Comparison of ENCODE assay signal across 8 cellular contexts in genomic region chr18:3869848-3870247, GRCh38.
DNase-seq lines count a peak whose midpoint lies in the region; ATAC-seq, FAIRE-seq and TF ChIP-seq lines count a peak whose summit lies in the region.

No MANE protein-coding gene starts in this region.

- H3K4ac ChIP-seq in H1 (replicated peaks; ENCODE audit: insufficient read length, low read depth, low read length) (no peak overlapping the region), neuronal stem cell (ENCODE audit: low read length) (no peak overlapping the region)

- H3K36me3 ChIP-seq in A673 (ENCODE audit: insufficient read depth, low read length, poor library complexity, severe bottlenecking) = no peaks in the 10 kb centered on the region
- H3K36me3 ChIP-seq in H7 (replicated peaks; ENCODE audit: control insufficient read depth, insufficient read depth, low read length) = no peaks in the 10 kb centered on the region
- H3K36me3 ChIP-seq in H1 (ENCODE audit: control insufficient read depth in 2 of 4, insufficient read depth in 4 of 4, low read length in 3 of 4) = no peaks in the 10 kb centered on the region
- H3K36me3 ChIP-seq in neuronal stem cell (replicated peaks in 1 of 2; ENCODE audit: control insufficient read depth in 2 of 2, insufficient read depth in 2 of 2, low read length in 2 of 2) = no peaks in the 10 kb centered on the region
- no peaks in the 10 kb centered on the region for H3K36me3 ChIP-seq in ovary

- H3K27me3 ChIP-seq in A673 (replicated peaks; ENCODE audit: insufficient read depth, low read depth, low read length, poor library complexity) (no peaks in the 10 kb centered on the region), H7 (ENCODE audit: control insufficient read depth, insufficient read depth, low read length) (no peaks in the 10 kb centered on the region), H1 (replicated peaks in 1 of 4; ENCODE audit: control insufficient read depth in 3 of 4, extremely low read depth in 1 of 4, insufficient read depth in 3 of 4, low read length in 3 of 4) (no peaks in the 10 kb centered on the region), neuronal stem cell (ENCODE audit: control insufficient read depth in 3 of 3, insufficient read depth in 3 of 3, low read depth in 1 of 3, low read length in 3 of 3) (no peaks in the 10 kb centered on the region), ovary (no peaks in the 10 kb centered on the region)

- H3K4me3 ChIP-seq in A673 (ENCODE audit: low read depth, low read length, poor library complexity, severe bottlenecking) (peak overlapping the region; percentile 10), H7 (ENCODE audit: insufficient read depth, low read depth, low read length) (no peak overlapping the region), H1 (ENCODE audit: extremely low read depth in 1 of 4, insufficient read depth in 2 of 4, low read depth in 3 of 4, low read length in 4 of 4) (no peak overlapping the region), neuronal stem cell (ENCODE audit: low read length in 2 of 2) (no peak overlapping the region), ovary (no peak overlapping the region)

- H3K23ac ChIP-seq in H1 (ENCODE audit: insufficient read length) (no peak overlapping the region), neuronal stem cell (ENCODE audit: low read depth, low read length, poor library complexity) (no peak overlapping the region)

- H2BK15ac ChIP-seq in H1 (ENCODE audit: low read length) (no peak overlapping the region), neuronal stem cell (ENCODE audit: low read length) (no peak overlapping the region)

- POLR2A ChIA-PET in A673 (lab: Charles Lee; ENCODE audit: low non-redundant PET) = interaction anchor here (0.6 kb wide), 1 partner anchor 37 kb away, joined by 3 read pairs; no protein-coding TSS in a partner anchor
- POLR2A ChIA-PET in H1 (lab: Charles Lee; ENCODE audit: partially characterized antibody) = interaction anchor here (0.6 to 1.8 kb wide), 4 partner anchors 10 to 430 kb away, joined by 3 to 4 read pairs (median 3); no protein-coding TSS in a partner anchor

- H3K9me3 ChIP-seq in A673 (ENCODE audit: low read depth, low read length, poor library complexity, severe bottlenecking) (no peaks in the 10 kb centered on the region), H1 (ENCODE audit: insufficient read depth in 2 of 2, low read depth in 1 of 2, low read length in 1 of 2) (no peaks in the 10 kb centered on the region), neuronal stem cell (replicated peaks in 1 of 2; ENCODE audit: control insufficient read depth in 2 of 2, insufficient read depth in 1 of 2, low read depth in 1 of 2, low read length in 2 of 2) (no peaks in the 10 kb centered on the region), ovary (no peaks in the 10 kb centered on the region)

- H3K56ac ChIP-seq in H1 (replicated peaks; ENCODE audit: insufficient read length, low read depth, low read length) = no peak overlapping the region

- H3K14ac ChIP-seq in H1 (ENCODE audit: insufficient read length) (no peak overlapping the region), neuronal stem cell (ENCODE audit: low read length) (no peak overlapping the region)

- H2AK5ac ChIP-seq in H1 (ENCODE audit: low read depth, low read length) (no peak overlapping the region), neuronal stem cell (ENCODE audit: low read depth, low read length) (no peak overlapping the region)

- H3K27ac ChIP-seq in A673 (ENCODE audit: low read depth, low read length, poor library complexity, severe bottlenecking) (peak overlapping the region; percentile 88), H1 (ENCODE audit: low read depth, low read length) (no peak overlapping the region), neuronal stem cell (replicated peaks; ENCODE audit: low read length) (no peak overlapping the region), ovary (no peak overlapping the region)

- H4K5ac ChIP-seq in H1 (ENCODE audit: insufficient read length, low read depth, low read length) = no peak overlapping the region

- H4K91ac ChIP-seq in H1 (replicated peaks; ENCODE audit: insufficient read length, low read length) (no peak overlapping the region), neuronal stem cell (ENCODE audit: low read depth, low read length, poor library complexity) (no peak overlapping the region)

- no TSS peak for BruUV-seq in A673 (replicated peaks; lab: Mats Ljungman, UMichigan)

- H3K9ac ChIP-seq in H1 (replicated peaks in 1 of 4; ENCODE audit: extremely low read depth in 1 of 4, low read depth in 3 of 4, low read length in 3 of 4) = no peak overlapping the region
- H3K9ac ChIP-seq in neuronal stem cell (ENCODE audit: low read depth, low read length, poor library complexity) = no peak overlapping the region

- no peak overlapping the region for H2BK120ac ChIP-seq in H1 (replicated peaks; ENCODE audit: low read depth, low read length)
- no peak overlapping the region for H2BK120ac ChIP-seq in neuronal stem cell (ENCODE audit: low read depth, low read length)

- H2BK12ac ChIP-seq in H1 (ENCODE audit: low read depth, low read length) (no peak overlapping the region), neuronal stem cell (ENCODE audit: low read length) (no peak overlapping the region)

- TF ChIP-seq POLR2A in H1 (IDR thresholded peaks at IDR 0.05; ENCODE audit: control extremely low read depth in 1 of 2, low read depth in 2 of 2, low read length in 2 of 2) (no peak), ovary (IDR thresholded peaks at IDR 0.05) (no peak)

- peak; percentile 85 to 88 for TF ChIP-seq RAD21 in H1 (IDR thresholded peaks at IDR 0.05 in 1 of 2, conservative IDR thresholded peaks at IDR 0.05 in 1 of 2; ENCODE audit: low read depth in 2 of 2, low read length in 2 of 2)

- H3K18ac ChIP-seq in H1 (ENCODE audit: extremely low read depth, low read length) (no peak overlapping the region), neuronal stem cell (ENCODE audit: low read length) (no peak overlapping the region)

- peaks cover 74% of the 10 kb centered on the region for H3K4me1 ChIP-seq in A673 (ENCODE audit: insufficient read depth, low read length, poor library complexity, severe bottlenecking)
- H3K4me1 ChIP-seq in H1 (replicated peaks in 1 of 4; ENCODE audit: control insufficient read depth in 3 of 4, insufficient read depth in 4 of 4, low read length in 3 of 4) = peaks cover 0 to 4% (median 1%) of the 10 kb centered on the region in 4 experiments; a peak in 3 of 7 replicates
- peaks cover 2 to 4% of the 10 kb centered on the region in 2 donors for H3K4me1 ChIP-seq in neuronal stem cell (ENCODE audit: control insufficient read depth in 2 of 2, insufficient read depth in 1 of 2, low read depth in 1 of 2, low read length in 2 of 2)
- no peaks in the 10 kb centered on the region for H3K4me1 ChIP-seq in ovary (ENCODE audit: insufficient read depth)

- CTCF ChIA-PET in A673 (lab: Charles Lee) = interaction anchor here (0.5 to 1.9 kb wide), 11 partner anchors 25 to 588 kb away, joined by 3 to 11 read pairs (median 5); no protein-coding TSS in a partner anchor
- CTCF ChIA-PET in H1 (lab: Charles Lee; ENCODE audit: partially characterized antibody) = interaction anchor here (0.6 to 6.2 kb wide), 56 partner anchors 8 to 597 kb away, joined by 3 to 107 read pairs (median 4); no protein-coding TSS in a partner anchor

- FAIRE-seq in H1 (lab: Jason Lieb, UNC) = peak; percentile 48

- no peaks in the 10 kb centered on the region for H4K20me1 ChIP-seq in H1 (replicated peaks in 1 of 2; ENCODE audit: control insufficient read depth in 1 of 2, insufficient read depth in 2 of 2, low read length in 2 of 2)

- no peak overlapping the region for H3K4me2 ChIP-seq in H1 (ENCODE audit: insufficient read depth in 1 of 2, low read depth in 2 of 2, low read length in 2 of 2)
- H3K4me2 ChIP-seq in neuronal stem cell (ENCODE audit: insufficient read depth, low read length, poor library complexity, severe bottlenecking) = no peak overlapping the region

- peak; percentile 90 for DNase-seq in A673 (ENCODE audit: low spot score)
- peak; percentile 38 for DNase-seq in H7
- DNase-seq in NCI-H748 treated with DMSO at 0.1 percent for 48 hours (lab: John Stamatoyannopoulos, UW) = peak; percentile 44
- DNase-seq in H1 (ENCODE audit: low read depth in 1 of 2, low spot score in 2 of 2) = no peak
- peak; percentile 37 for DNase-seq in neuronal stem cell (ENCODE audit: low spot score)
- no peak for DNase-seq in epidermal melanocyte (ENCODE audit: insufficient read length, low spot score)
- no peak for DNase-seq in ovary

- H4K8ac ChIP-seq in H1 (ENCODE audit: extremely low read depth, insufficient read depth, low read length) = no peak overlapping the region
- no peak overlapping the region for H4K8ac ChIP-seq in neuronal stem cell (ENCODE audit: low read depth, low read length)

- no peak for ATAC-seq in GM21447 (IDR thresholded peaks at IDR 0.05; ENCODE audit: unreplicated experiment)

- H2BK20ac ChIP-seq in H1 (ENCODE audit: low read length) = no peak overlapping the region

- no peaks in the 10 kb centered on the region for H3K79me1 ChIP-seq in H1 (ENCODE audit: low read depth, low read length)
- H3K79me1 ChIP-seq in neuronal stem cell (ENCODE audit: low read depth, low read length) = no peaks in the 10 kb centered on the region

- H2AFZ ChIP-seq in H1 (ENCODE audit: low read length) = no peak overlapping the region
- H2AFZ ChIP-seq in neuronal stem cell (ENCODE audit: low read length) = no peak overlapping the region

- TF ChIP-seq EP300 in H1 (IDR thresholded peaks at IDR 0.05; ENCODE audit: borderline replicate concordance in 1 of 2, low read depth in 2 of 2, low read length in 2 of 2) (no peak), ovary (IDR thresholded peaks at IDR 0.05) (no peak)

- H2BK5ac ChIP-seq in H1 (ENCODE audit: low read depth, low read length) = no peak overlapping the region
- H2BK5ac ChIP-seq in neuronal stem cell (ENCODE audit: low read length) = no peak overlapping the region

- intact Hi-C loops in A673 (cut with micrococcal nuclease; ENCODE audit: unreplicated experiment) (loop anchor here (1.0 to 5.0 kb wide), 8 partner anchors 37 to 587 kb away; no protein-coding TSS in a partner anchor), ovary (cut with DNase I) (no loop called here)

- 55% methylated on average over 2 of the region's 2 CpGs; no CpG with 5 or more reads in 1 of the 2 experiments for WGBS in H1 (ENCODE audit: extremely low coverage in 1 of 2, insufficient coverage in 1 of 2, insufficient read length in 1 of 2, insufficient replicate concordance in 2 of 2, low coverage in 1 of 2, low lambda C conversion rate in 2 of 2, missing lambda C conversion rate in 1 of 2), 2 experiments
- WGBS in neuronal stem cell (ENCODE audit: extremely low coverage in 2 of 2, insufficient read length in 2 of 2, insufficient replicate concordance in 1 of 2), 2 donors = no CpG with 5 or more reads among the region's 2 CpGs
- WGBS in ovary, 3 donors = 19 to 40% (median 22%) methylated on average over 2 of the region's 2 CpGs

- no peaks in the 10 kb centered on the region for H3K23me2 ChIP-seq in H1 (ENCODE audit: low read depth, low read length)

- TF ChIP-seq CTCF in A673 (conservative IDR thresholded peaks at IDR 0.05; ENCODE audit: low read depth, low read length) (peak; percentile 72), H1 (IDR thresholded peaks at IDR 0.05; ENCODE audit: control extremely low read depth in 1 of 3, insufficient read depth in 1 of 3, low read depth in 1 of 3, low read length in 3 of 3) (peak in 2 of 3 experiments; percentile 54 to 58; a peak in 2 of 4 replicates), ovary (IDR thresholded peaks at IDR 0.05) (no peak)

- no peaks in the 10 kb centered on the region for H3K79me2 ChIP-seq in H1 (ENCODE audit: control insufficient read depth in 1 of 2, insufficient read depth in 2 of 2, low read length in 2 of 2)

Comparison
In these comparisons a context has a peak if more than half of its experiments do, and no peak if none do; other contexts are left out.
1. DNase-seq: peak in A673 (single experiment), H7 (single experiment), NCI-H748 treated with DMSO at 0.1 percent for 48 hours (single experiment) and neuronal stem cell (single experiment); none in H1 (0 of 2), epidermal melanocyte (single experiment) and ovary (0 of 5).
2. CTCF ChIP-seq: peak in A673 (single experiment) and H1 (2 of 3); none in ovary (0 of 3).